Comparison of ENCODE assay signal across 8 cellular contexts in genomic region chr7:128032605-128033235, GRCh38. TPM values are rescaled to one million over a fixed set of nuclear protein-coding genes. Genes with fewer than 3 reads are reported as not detected.
DNase-seq lines count a peak whose midpoint lies in the region; ATAC-seq lines count a peak whose summit lies in the region.

No MANE protein-coding gene starts in this region.

- H3K9me3 ChIP-seq in right cardiac atrium (ENCODE audit: control insufficient read depth, low read length) (no peaks in the 10 kb centered on the region), skeletal muscle satellite cell (replicated peaks; ENCODE audit: low read length) (no peaks in the 10 kb centered on the region)

- H3K9ac ChIP-seq in skeletal muscle satellite cell (ENCODE audit: low read depth, low read length), result peak overlapping the region; percentile 72

- no peak overlapping the region for H3K27ac ChIP-seq in right cardiac atrium (ENCODE audit: low read length)

- H3K27me3 ChIP-seq in right cardiac atrium (ENCODE audit: control insufficient read depth, insufficient read depth) (no peaks in the 10 kb centered on the region), skeletal muscle satellite cell (ENCODE audit: control insufficient read depth, insufficient read depth, low read length) (no peaks in the 10 kb centered on the region)

- H3K9me3 Mint-ChIP-seq in activated T-cell treated with anti-CD3 and anti-CD28 coated beads, Interleukin-2, amount 50 U/mL, for 4 hours, result no peaks in the 10 kb centered on the region

- peak overlapping the region; percentile 92 for H3K4me2 ChIP-seq in skeletal muscle satellite cell (ENCODE audit: low read length)

- peaks cover 16% of the 10 kb centered on the region for H3K4me1 Mint-ChIP-seq in activated T-cell treated with anti-CD3 and anti-CD28 coated beads, Interleukin-2, amount 50 U/mL, for 4 hours (ENCODE audit: low read depth)

- H3K36me3 Mint-ChIP-seq in activated T-cell treated with anti-CD3 and anti-CD28 coated beads, Interleukin-2, amount 50 U/mL, for 4 hours (ENCODE audit: insufficient read depth), result peaks cover 9% of the 10 kb centered on the region

- H3K27me3 Mint-ChIP-seq in activated T-cell treated with anti-CD3 and anti-CD28 coated beads, Interleukin-2, amount 50 U/mL, for 4 hours (ENCODE audit: low read depth), result peaks cover 9% of the 10 kb centered on the region

- DNase-seq in activated T-cell treated with anti-CD3 and anti-CD28 coated beads, Interleukin-2, amount 50 U/mL, for 4 hours, result no peak
- DNase-seq in right cardiac atrium, result peak; percentile 28 to 80 (median 69)
- no peak for DNase-seq in effector CD8-positive, alpha-beta T cell (lab: John Stamatoyannopoulos, UW)
- no peak for DNase-seq in NCI-H1436 treated with DMSO at 0.1 percent for 48 hours (lab: John Stamatoyannopoulos, UW)
- DNase-seq in activated gamma-delta T cell (lab: John Stamatoyannopoulos, UW), result no peak

- H3K4me3 Mint-ChIP-seq in activated T-cell treated with anti-CD3 and anti-CD28 coated beads, Interleukin-2, amount 50 U/mL, for 4 hours, result peak overlapping the region; percentile 47

- ATAC-seq in GM19372 (IDR thresholded peaks at IDR 0.05; ENCODE audit: low read depth, unreplicated experiment), result peak; percentile 2
- ATAC-seq in activated T-cell treated with anti-CD3 and anti-CD28 coated beads, Interleukin-2, amount 50 U/mL, for 4 hours, result peak; percentile 12 to 27
- ATAC-seq in right cardiac atrium, result no peak
- no peak for ATAC-seq in HG03025 (IDR thresholded peaks at IDR 0.05; ENCODE audit: low FRiP score, unreplicated experiment)

- peaks cover 11% of the 10 kb centered on the region for H3K36me3 ChIP-seq in skeletal muscle satellite cell (ENCODE audit: insufficient read depth, low read length)

- WGBS in right cardiac atrium, result 14% methylated on average over 41 of the region's 41 CpGs

- intact Hi-C loops in right cardiac atrium (cut with DNase I), result loop anchor here in 2 of 4 donors (10.0 kb wide), 1 partner anchor 318 kb away; no protein-coding TSS in a partner anchor

- peak overlapping the region; percentile 91 for H3K4me3 ChIP-seq in right cardiac atrium (ENCODE audit: low read length)
- peak overlapping the region; percentile 73 for H3K4me3 ChIP-seq in skeletal muscle satellite cell (ENCODE audit: low read length)

- H3K4me1 ChIP-seq in right cardiac atrium (ENCODE audit: control insufficient read depth, insufficient read depth, low read length) (peaks cover 1% of the 10 kb centered on the region), skeletal muscle satellite cell (ENCODE audit: control insufficient read depth, insufficient read depth, low read length) (peaks cover 41% of the 10 kb centered on the region)

RNA-seq across cellular contexts. Expression of gene LRRC4, which starts 1.5 kb away (rescaled TPM):
- total RNA-seq in activated T-cell treated with anti-CD3 and anti-CD28 coated beads, Interleukin-2, amount 50 U/mL, for 4 hours, result 1 to 10 TPM; 1.2 to 4.2 (median 2.8) TPM
- total RNA-seq in right cardiac atrium, result 10 to 100 TPM in 1 of 4 donors, 1 to 10 TPM in 3; 3.5 to 13.8 (median 6.2) TPM
- polyA plus RNA-seq in right cardiac atrium, result 4.4 TPM
- under 0.01 and 0.44 TPM in 2 replicates for total RNA-seq in skeletal muscle satellite cell (2012; rRNA removed)

Comparison
In these comparisons a context has a peak if more than half of its experiments do, and no peak if none do; other contexts are left out.
1. ATAC-seq: peak in GM19372 (single experiment) and activated T-cell treated with anti-CD3 and anti-CD28 coated beads, Interleukin-2, amount 50 U/mL, for 4 hours (2 of 2); none in right cardiac atrium (0 of 2) and HG03025 (single experiment).
2. DNase-seq: peak in right cardiac atrium (3 of 3); none in activated T-cell treated with anti-CD3 and anti-CD28 coated beads, Interleukin-2, amount 50 U/mL, for 4 hours (single experiment), effector CD8-positive, alpha-beta T cell (single experiment), NCI-H1436 treated with DMSO at 0.1 percent for 48 hours (single experiment) and activated gamma-delta T cell (single experiment).